11 cellular contexts compared by ENCODE assay signal in the genomic region with DNA sequence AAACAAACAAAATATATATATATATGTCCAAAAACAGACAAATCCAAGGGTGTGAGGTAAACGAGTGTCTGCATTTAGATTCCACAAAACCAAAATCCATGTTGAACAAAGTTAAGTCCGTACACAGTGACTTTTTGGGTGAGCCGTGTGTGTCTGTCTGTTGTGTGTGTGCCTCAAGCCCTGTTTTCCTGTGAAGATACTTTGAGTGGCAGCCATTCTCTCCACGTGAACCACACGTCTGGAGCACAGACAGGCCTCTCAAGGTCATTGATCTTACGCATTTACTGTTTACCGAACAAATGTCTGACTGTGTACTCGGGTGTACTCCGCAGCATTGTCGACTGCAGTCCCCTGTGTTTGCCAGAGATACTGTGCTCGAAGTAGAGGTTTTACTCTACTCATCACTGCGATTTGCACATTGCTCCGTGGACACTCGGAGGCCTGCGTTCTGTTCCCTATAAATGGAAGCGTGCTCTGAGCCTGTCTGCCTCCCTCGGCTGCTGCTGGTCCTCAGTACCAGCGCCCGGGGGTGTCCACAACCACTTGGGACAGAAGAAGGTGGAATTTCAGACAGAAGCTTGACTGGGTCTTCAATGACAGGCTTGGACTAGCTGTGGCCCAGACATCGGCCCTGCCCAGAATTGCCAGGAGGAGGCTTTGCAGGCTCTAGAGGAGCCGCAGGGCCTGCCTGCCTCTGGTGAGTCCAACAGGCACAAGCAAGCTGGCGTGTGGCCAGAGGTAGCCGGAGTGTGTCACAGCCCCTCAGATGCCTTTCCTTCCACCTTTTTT. TPM values are rescaled to one million over a fixed set of nuclear protein-coding genes. Genes with fewer than 3 reads are reported as not detected.
DNase-seq lines count a peak whose midpoint lies in the region; ATAC-seq and TF ChIP-seq lines count a peak whose summit lies in the region.
"Had no signal": no experiment of that assay in that cellular context is flagged by ENCODE, and none has a peak within 500 bp of the region (broad histone marks: within the 10 kb centered on the region; RNA-seq: fewer than 3 reads in every experiment).

No MANE protein-coding gene starts in this region.

- no peaks in the 10 kb centered on the region for H3K27me3 ChIP-seq in Peyer's patch

- peaks cover 51% of the 10 kb centered on the region for H3K4me1 Mint-ChIP-seq in nephron progenitor cell

- DNase-seq in A172 (ENCODE audit: low spot score) (peak; percentile 60), Peyer's patch (peak in 2 of 3 donors; percentile 56 to 62), fibroblast of mammary gland (ENCODE audit: low read depth) (peak; percentile 68), nephron progenitor cell (no peak), ecto neural progenitor cell (ENCODE audit: low spot score) (no peak), UCSD-AML1 (lab: John Stamatoyannopoulos, UW; ENCODE audit: unreplicated experiment) (no peak)
- DNase-seq in stimulated activated CD4-positive, alpha-beta T cell treated with anti-CD3 and anti-CD28 coated beads, Interleukin-1b, Interleukin-23, amount 100 ng/mL, for 48 hours = no peak
- DNase-seq: activated CD8-positive, alpha-beta T cell treated with anti-CD3 and anti-CD28 coated beads for 36 hours; NCI-H187 treated with DMSO at 0.1 percent for 48 hours had no signal

- no peak for ATAC-seq in HG03175 (IDR thresholded peaks at IDR 0.05; ENCODE audit: unreplicated experiment)
- ATAC-seq: activated CD8-positive, alpha-beta T cell treated with anti-CD3 and anti-CD28 coated beads for 36 hours had no signal

- peak overlapping the region; percentile 67 to 89 (median 75) for H3K27ac ChIP-seq in Peyer's patch

- H3K27me3 Mint-ChIP-seq in nephron progenitor cell (ENCODE audit: low read depth, poor library complexity) = no peaks in the 10 kb centered on the region
- H3K27me3 Mint-ChIP-seq: activated CD8-positive, alpha-beta T cell treated with anti-CD3 and anti-CD28 coated beads for 36 hours; stimulated activated naive CD8-positive, alpha-beta T cell treated with anti-CD3 and anti-CD28 coated beads, Interleukin-15, Interleukin-2, amounts not matched to agents 100 ng/mL and 50 ng/mL, for 24 hours had no signal

- no peaks in the 10 kb centered on the region for H3K9me3 ChIP-seq in Peyer's patch

- peaks cover 0 to 36% (median 0%) of the 10 kb centered on the region in 3 donors for H3K36me3 ChIP-seq in Peyer's patch

- H3K4me1 ChIP-seq in Peyer's patch = peaks cover 3 to 38% (median 6%) of the 10 kb centered on the region in 4 donors

- no peak for TF ChIP-seq POLR2A in Peyer's patch (IDR thresholded peaks at IDR 0.05)

- TF ChIP-seq CTCF in Peyer's patch (IDR thresholded peaks at IDR 0.05) (no peak), fibroblast of mammary gland (conservative IDR thresholded peaks at IDR 0.05; ENCODE audit: control insufficient read depth, insufficient read depth, low read depth, low read length) (no peak), nephron progenitor cell (IDR thresholded peaks at IDR 0.05) (no peak)

- H3K4me3 Mint-ChIP-seq in nephron progenitor cell = no peak overlapping the region
- H3K4me3 Mint-ChIP-seq: activated CD8-positive, alpha-beta T cell treated with anti-CD3 and anti-CD28 coated beads for 36 hours; stimulated activated naive CD8-positive, alpha-beta T cell treated with anti-CD3 and anti-CD28 coated beads, Interleukin-15, Interleukin-2, amounts not matched to agents 100 ng/mL and 50 ng/mL, for 24 hours had no signal

- H3K4me3 ChIP-seq in Peyer's patch (no peak overlapping the region), fibroblast of mammary gland (ENCODE audit: control insufficient read depth, low read depth, low read length) (no peak overlapping the region)

- H3K36me3 Mint-ChIP-seq in nephron progenitor cell (ENCODE audit: low read depth) = peaks cover 43% of the 10 kb centered on the region

- H3K27ac Mint-ChIP-seq in nephron progenitor cell = peak overlapping the region; percentile 97

- no peaks in the 10 kb centered on the region for H3K9me3 Mint-ChIP-seq in nephron progenitor cell
- H3K9me3 Mint-ChIP-seq: activated CD8-positive, alpha-beta T cell treated with anti-CD3 and anti-CD28 coated beads for 36 hours; stimulated activated naive CD8-positive, alpha-beta T cell treated with anti-CD3 and anti-CD28 coated beads, Interleukin-15, Interleukin-2, amounts not matched to agents 100 ng/mL and 50 ng/mL, for 24 hours had no signal

RNA-seq across cellular contexts. Expression of a gene that starts 22.1 kb away (rescaled TPM):
- not detected in 2 replicates for total RNA-seq in A172 (2014; rRNA removed; shearing (Covaris generic))
- not detected for total RNA-seq in Peyer's patch
- total RNA-seq: activated CD8-positive, alpha-beta T cell treated with anti-CD3 and anti-CD28 coated beads for 36 hours had no signal

RNA-seq across cellular contexts. Expression of a gene that starts 39.0 kb away (rescaled TPM):
- total RNA-seq in A172 (2014; rRNA removed; shearing (Covaris generic)) = 18.9 and 21.9 TPM in 2 replicates
- 10 to 100 TPM; 19.6 to 51.2 (median 37.1) TPM for total RNA-seq in Peyer's patch

RNA-seq across cellular contexts. Expression of a gene that starts 54.2 kb away (rescaled TPM):
- total RNA-seq in A172 (2014; rRNA removed; shearing (Covaris generic)) = 29.4 and 30.1 TPM in 2 replicates
- 1 to 10 TPM in 2 of 4 donors, not detected in 2; 3.6 to 5.8 TPM for total RNA-seq in Peyer's patch

Comparison
In these comparisons a context has a peak if more than half of its experiments do, and no peak if none do; other contexts are left out.
1. DNase-seq: peak in A172 (single experiment), Peyer's patch (2 of 3) and fibroblast of mammary gland (single experiment); none in nephron progenitor cell (single experiment), stimulated activated CD4-positive, alpha-beta T cell treated with anti-CD3 and anti-CD28 coated beads, Interleukin-1b, Interleukin-23, amount 100 ng/mL, for 48 hours (single experiment), ecto neural progenitor cell (single experiment) and UCSD-AML1 (single experiment).